ENCODE assay signal across 8 cellular contexts in genomic region chr11:119741369-119742262, GRCh38. TPM values are rescaled to one million over a fixed set of nuclear protein-coding genes. Genes with fewer than 3 reads are reported as not detected.
DNase-seq lines count a peak whose midpoint lies in the region; ATAC-seq and TF ChIP-seq lines count a peak whose summit lies in the region.

No MANE protein-coding gene starts in this region.

- H3K4me3 ChIP-seq in AG04450 (ENCODE audit: low read depth, low read length) (no peak overlapping the region), HEK293 (ENCODE audit: low read depth, low read length) (peak overlapping the region; percentile 23), iPS-18c (ENCODE audit: insufficient read depth, low read depth, low read length) (peak overlapping the region; percentile 11; the same call in 1 of the 2 replicates)

- TF ChIP-seq CTCF in AG04450 (IDR thresholded peaks at IDR 0.05; ENCODE audit: low read depth, low read length), result peak; percentile 69
- TF ChIP-seq CTCF in HEK293 (tag by site-specific recombination; IDR thresholded peaks at IDR 0.05), result peak; percentile 78

- DNase-seq in AG04450 (ENCODE audit: low read depth, low spot score) (no peak), T-helper 9 cell (peak; percentile 62), astrocyte of the hippocampus (ENCODE audit: low read depth, low spot score) (peak; percentile 55), mucosa of gallbladder (ENCODE audit: low spot score) (no peak)
- peak; percentile 31 to 43 (median 40) for DNase-seq in stimulated activated CD4-positive, alpha-beta T cell treated with anti-CD3 and anti-CD28 coated beads, Interleukin-1b, Interleukin-23, amount 100 ng/mL, for 24 hours (ENCODE audit: low read depth in 4 of 4, low spot score in 1 of 4)

- no peak for ATAC-seq in HG03097 (IDR thresholded peaks at IDR 0.05; ENCODE audit: low FRiP score, unreplicated experiment)

- H3K27me3 ChIP-seq in AG04450 (ENCODE audit: control insufficient read depth, insufficient read depth, low read length), result peaks cover 46% of the 10 kb centered on the region

- no peaks in the 10 kb centered on the region for H3K36me3 ChIP-seq in HEK293 (ENCODE audit: control insufficient read depth in 2 of 2, insufficient read depth in 1 of 2, low read length in 2 of 2)

- POLR2A ChIA-PET in AG04450 (lab: Yijun Ruan, JAX) (no interaction called here), HEK293 (lab: Yijun Ruan, JAX) (no interaction called here)

- CTCF ChIA-PET in AG04450 (lab: Charles Lee), result no interaction called here
- CTCF ChIA-PET in HEK293 (lab: Yijun Ruan, JAX), result no interaction called here

- H3K4me1 ChIP-seq in HEK293 (ENCODE audit: control insufficient read depth, insufficient read depth, low read length), result peaks cover 3% of the 10 kb centered on the region; the same call in 1 of the 2 replicates

- H3K27ac ChIP-seq in AG04450 (ENCODE audit: low read depth, low read length), result no peak overlapping the region
- H3K27ac ChIP-seq in HEK293 (ENCODE audit: extremely low read depth, low read depth, low read length), result no peak overlapping the region

- H3K9me3 ChIP-seq in AG04450 (ENCODE audit: control insufficient read depth, insufficient read depth, low read length), result no peaks in the 10 kb centered on the region; the same call in 1 of the 2 replicates
- H3K9me3 ChIP-seq in HEK293 (ENCODE audit: control insufficient read depth, insufficient read depth, low read depth, low read length), result no peaks in the 10 kb centered on the region
- no peaks in the 10 kb centered on the region for H3K9me3 ChIP-seq in iPS-18c (ENCODE audit: control insufficient read depth, insufficient read depth, low read length)

TF ChIP-seq in HEK293, 187 proteins besides CTCF, POLR2A, EP300 and RAD21 (continues in another document):
- TF ChIP-seq ZNF473 (tag by site-specific recombination; IDR thresholded peaks at IDR 0.05) (0 out of 2 replicates have a peak, but pooled peaks have one; percentile 71), GLIS1 (tag by site-specific recombination; IDR thresholded peaks at IDR 0.05) (peak; percentile 41; the same call in 1 of the 2 replicates), ZNF776 (tag by site-specific recombination; IDR thresholded peaks at IDR 0.05; ENCODE audit: borderline replicate concordance) (0 out of 2 replicates have a peak, but pooled peaks have one; percentile 16), MEIS1 (CRISPR knock-in tag; IDR thresholded peaks at IDR 0.05; ENCODE audit: borderline replicate concordance) (no peak), ZNF174 (tag by site-specific recombination; IDR thresholded peaks at IDR 0.05) (no peak), ZNF155 (tag by site-specific recombination; IDR thresholded peaks at IDR 0.05) (no peak), KLF1 (tag by site-specific recombination; IDR thresholded peaks at IDR 0.05) (no peak), ZNF48 (tag by site-specific recombination; IDR thresholded peaks at IDR 0.05) (no peak), ZIC2 (tag by site-specific recombination; IDR thresholded peaks at IDR 0.05) (no peak), ZNF560 (tag by site-specific recombination; IDR thresholded peaks at IDR 0.05; ENCODE audit: borderline replicate concordance) (no peak), MZF1 (tag by site-specific recombination; IDR thresholded peaks at IDR 0.05; ENCODE audit: borderline replicate concordance) (no peak), ZNF423 (tag by site-specific recombination; IDR thresholded peaks at IDR 0.05) (no peak), ZNF23 (tag by site-specific recombination; IDR thresholded peaks at IDR 0.05; ENCODE audit: borderline replicate concordance) (no peak), ZBTB17 (tag by site-specific recombination; IDR thresholded peaks at IDR 0.05) (no peak), GLIS2 (tag by site-specific recombination; IDR thresholded peaks at IDR 0.05) (peak; percentile 62), ZNF843 (tag by site-specific recombination; IDR thresholded peaks at IDR 0.05) (no peak), ZNF18 (tag by site-specific recombination; IDR thresholded peaks at IDR 0.05) (no peak), ZNF677 (tag by site-specific recombination; IDR thresholded peaks at IDR 0.05) (no peak), ZXDB (tag by site-specific recombination; IDR thresholded peaks at IDR 0.05) (no peak), ZNF350 (tag by site-specific recombination; IDR thresholded peaks at IDR 0.05) (no peak), SCRT2 (tag by site-specific recombination; IDR thresholded peaks at IDR 0.05) (no peak), MYNN (tag by site-specific recombination; IDR thresholded peaks at IDR 0.05; ENCODE audit: borderline replicate concordance) (no peak), ZBTB49 (tag by site-specific recombination; IDR thresholded peaks at IDR 0.05; ENCODE audit: low read depth) (no peak), ZNF19 (tag by site-specific recombination; IDR thresholded peaks at IDR 0.05; ENCODE audit: low read depth) (no peak), KLF10 (tag by site-specific recombination; IDR thresholded peaks at IDR 0.05) (no peak), BCL11A (tag by site-specific recombination; IDR thresholded peaks at IDR 0.05; ENCODE audit: low read depth) (no peak), ZNF202 (tag by site-specific recombination; IDR thresholded peaks at IDR 0.05; ENCODE audit: borderline replicate concordance) (no peak), SALL2 (tag by site-specific recombination; IDR thresholded peaks at IDR 0.05; ENCODE audit: borderline replicate concordance) (no peak), ZFHX2 (tag by site-specific recombination; conservative IDR thresholded peaks at IDR 0.05) (peak; percentile 74), ZNF221 (tag by site-specific recombination; IDR thresholded peaks at IDR 0.05; ENCODE audit: borderline replicate concordance) (no peak)
- TF ChIP-seq, protein P1, sequence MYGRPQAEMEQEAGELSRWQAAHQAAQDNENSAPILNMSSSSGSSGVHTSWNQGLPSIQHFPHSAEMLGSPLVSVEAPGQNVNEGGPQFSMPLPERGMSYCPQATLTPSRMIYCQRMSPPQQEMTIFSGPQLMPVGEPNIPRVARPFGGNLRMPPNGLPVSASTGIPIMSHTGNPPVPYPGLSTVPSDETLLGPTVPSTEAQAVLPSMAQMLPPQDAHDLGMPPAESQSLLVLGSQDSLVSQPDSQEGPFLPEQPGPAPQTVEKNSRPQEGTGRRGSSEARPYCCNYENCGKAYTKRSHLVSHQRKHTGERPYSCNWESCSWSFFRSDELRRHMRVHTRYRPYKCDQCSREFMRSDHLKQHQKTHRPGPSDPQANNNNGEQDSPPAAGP (tag by site-specific recombination; IDR thresholded peaks at IDR 0.05), result no peak

RNA-seq across cellular contexts. Expression of gene NECTIN1, which starts 12.6 kb away (rescaled TPM):
- 2.8 and 4.5 TPM in 2 replicates for polyA plus RNA-seq in AG04450 (2011; rRNA removed)
- polyA minus RNA-seq in AG04450 (2011; rRNA and poly(A)+ RNA removed), result 11.3 and 12.6 TPM in 2 replicates
- total RNA-seq in mucosa of gallbladder, result 13.2 TPM

Comparison
In these comparisons a context has a peak if more than half of its experiments do, and no peak if none do; other contexts are left out.
1. DNase-seq: peak in T-helper 9 cell (single experiment), astrocyte of the hippocampus (single experiment) and stimulated activated CD4-positive, alpha-beta T cell treated with anti-CD3 and anti-CD28 coated beads, Interleukin-1b, Interleukin-23, amount 100 ng/mL, for 24 hours (4 of 4); none in AG04450 (single experiment) and mucosa of gallbladder (single experiment).